Comparison of ENCODE assay signal across 10 cellular contexts in the genomic region with DNA sequence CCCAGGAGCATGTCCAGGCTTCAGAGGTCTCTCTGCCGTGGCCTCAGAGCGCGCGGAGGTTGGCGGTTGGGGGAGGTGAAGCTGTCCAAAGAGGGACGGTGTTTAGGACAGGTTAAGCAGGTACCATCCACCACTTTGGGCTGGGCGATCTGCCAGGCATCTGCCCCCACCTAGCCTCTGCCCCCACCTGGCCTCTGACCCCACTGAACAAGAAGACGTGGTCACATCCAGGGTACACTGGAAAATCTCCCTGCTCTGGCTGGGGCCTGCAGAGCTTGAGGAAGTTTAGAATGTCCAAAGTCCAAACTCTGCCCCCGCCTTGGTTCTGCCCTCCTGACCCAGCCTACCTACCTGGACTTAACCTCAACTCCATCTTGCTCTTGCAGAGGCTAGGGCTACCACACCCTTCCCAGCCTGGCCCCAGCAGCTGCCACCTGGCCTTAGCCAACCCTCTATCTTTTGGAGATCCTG. TPM values are rescaled to one million over a fixed set of nuclear protein-coding genes. Genes with fewer than 3 reads are reported as not detected.
DNase-seq lines count a peak whose midpoint lies in the region; ATAC-seq and TF ChIP-seq lines count a peak whose summit lies in the region.
"Had no signal": no experiment of that assay in that cellular context is flagged by ENCODE, and none has a peak within 500 bp of the region (broad histone marks: within the 10 kb centered on the region; RNA-seq: fewer than 3 reads in every experiment).

No MANE protein-coding gene starts in this region.

- DNase-seq in AG04449 (ENCODE audit: low read depth, low spot score) (no peak), RKO (ENCODE audit: low spot score) (no peak), AG08395 (ENCODE audit: low spot score) (no peak), NCI-H2029 treated with DMSO at 0.1 percent for 48 hours (lab: John Stamatoyannopoulos, UW) (no peak)
- DNase-seq in effector memory CD8-positive, alpha-beta T cell: no peak
- DNase-seq in natural killer cell treated with Interleukin-12 subunit alpha and Interleukin-12 subunit beta and Interleukin-15 and Interleukin-18, amount 100 ng/mL, for 72 hours (ENCODE audit: low spot score): no peak
- DNase-seq: NCI-H2081; stimulated activated CD8-positive, alpha-beta memory T cell treated with anti-CD3 and anti-CD28 coated beads, Interleukin-4, amount 100 ng/mL, for 48 hours had no signal

- peak overlapping the region; percentile 92 to 95 for H3K4me3 Mint-ChIP-seq in effector memory CD8-positive, alpha-beta T cell
- peak overlapping the region; percentile 88 for H3K4me3 Mint-ChIP-seq in natural killer cell treated with Interleukin-12 subunit alpha and Interleukin-12 subunit beta and Interleukin-15 and Interleukin-18, amount 100 ng/mL, for 72 hours

- TF ChIP-seq CTCF in AG04449 (IDR thresholded peaks at IDR 0.05; ENCODE audit: insufficient read depth, low read length, missing control alignments) (no peak), Loucy (conservative IDR thresholded peaks at IDR 0.05; ENCODE audit: low read length) (no peak)

- H3K4me3 ChIP-seq in AG04449 (ENCODE audit: low read depth, low read length) (peak overlapping the region; percentile 78), Loucy (ENCODE audit: low read length, poor library complexity, severe bottlenecking) (peak overlapping the region; percentile 85)

- H3K27me3 Mint-ChIP-seq in effector memory CD8-positive, alpha-beta T cell: peaks cover 0 to 9% of the 10 kb centered on the region in 2 donors
- peaks cover 11 to 14% of the 10 kb centered on the region in 2 donors for H3K27me3 Mint-ChIP-seq in natural killer cell treated with Interleukin-12 subunit alpha and Interleukin-12 subunit beta and Interleukin-15 and Interleukin-18, amount 100 ng/mL, for 72 hours

- H3K27ac Mint-ChIP-seq in effector memory CD8-positive, alpha-beta T cell: no peak overlapping the region
- peak overlapping the region in 1 of 2 donors; percentile 20 for H3K27ac Mint-ChIP-seq in natural killer cell treated with Interleukin-12 subunit alpha and Interleukin-12 subunit beta and Interleukin-15 and Interleukin-18, amount 100 ng/mL, for 72 hours

- H3K27me3 ChIP-seq in Loucy (ENCODE audit: insufficient read depth, low read length, poor library complexity, severe bottlenecking): no peaks in the 10 kb centered on the region

- peaks cover 5% of the 10 kb centered on the region for H4K20me1 ChIP-seq in Loucy (ENCODE audit: insufficient read depth, low read length, poor library complexity, severe bottlenecking)

- POLR2A ChIA-PET in AG04449 (lab: Yijun Ruan, JAX): interaction anchor here (0.6 to 3.4 kb wide), 2 partner anchors 30 to 1968 kb away, joined by 3 to 20 read pairs; no protein-coding TSS in a partner anchor

- peak overlapping the region; percentile 90 for H3K4me2 ChIP-seq in Loucy (ENCODE audit: low read depth, low read length, poor library complexity, severe bottlenecking)

- H3K9me3 Mint-ChIP-seq in effector memory CD8-positive, alpha-beta T cell: no peaks in the 10 kb centered on the region
- H3K9me3 Mint-ChIP-seq in natural killer cell treated with Interleukin-12 subunit alpha and Interleukin-12 subunit beta and Interleukin-15 and Interleukin-18, amount 100 ng/mL, for 72 hours: no peaks in the 10 kb centered on the region

- H3K4me1 Mint-ChIP-seq in effector memory CD8-positive, alpha-beta T cell (ENCODE audit: low read depth in 2 of 2): peaks cover 23 to 24% of the 10 kb centered on the region in 2 donors
- H3K4me1 Mint-ChIP-seq in natural killer cell treated with Interleukin-12 subunit alpha and Interleukin-12 subunit beta and Interleukin-15 and Interleukin-18, amount 100 ng/mL, for 72 hours (ENCODE audit: low read depth in 2 of 2): peaks cover 11 to 20% of the 10 kb centered on the region in 2 donors

- H3K9me3 ChIP-seq in Loucy (ENCODE audit: insufficient read depth, low read depth, low read length): no peaks in the 10 kb centered on the region

- H2AFZ ChIP-seq in Loucy (ENCODE audit: low read length): no peak overlapping the region

- no peaks in the 10 kb centered on the region for H3F3A ChIP-seq in Loucy (ENCODE audit: low read depth)

- H3K36me3 ChIP-seq in Loucy (ENCODE audit: insufficient read depth, low read length): no peaks in the 10 kb centered on the region

- no peaks in the 10 kb centered on the region for H3K9me2 ChIP-seq in Loucy (replicated peaks; ENCODE audit: low read depth, low read length)

- CTCF ChIA-PET in AG04449 (lab: Yijun Ruan, JAX): interaction anchor here (0.7 to 17.8 kb wide), 12 partner anchors 10 to 62 kb away, joined by 3 to 179 read pairs (median 10); partner anchors contain the start of genes DLX3 and PDK2

- H3K9ac ChIP-seq in Loucy (ENCODE audit: low read depth, low read length, poor library complexity, severe bottlenecking): peak overlapping the region; percentile 67

- peaks cover 13% of the 10 kb centered on the region; the same call in 1 of the 2 replicates for H3K79me2 ChIP-seq in Loucy (ENCODE audit: insufficient read depth, low read length)

- H3K4me1 ChIP-seq in Loucy (ENCODE audit: insufficient read depth, low read length, poor library complexity, severe bottlenecking): peaks cover 49% of the 10 kb centered on the region

- H3K36me3 Mint-ChIP-seq in effector memory CD8-positive, alpha-beta T cell (ENCODE audit: insufficient read depth): peaks cover 4% of the 10 kb centered on the region
- H3K36me3 Mint-ChIP-seq in natural killer cell treated with Interleukin-12 subunit alpha and Interleukin-12 subunit beta and Interleukin-15 and Interleukin-18, amount 100 ng/mL, for 72 hours: no peaks in the 10 kb centered on the region

- ATAC-seq in effector memory CD8-positive, alpha-beta T cell (replicated peaks): no peak
- no peak for ATAC-seq in natural killer cell treated with Interleukin-12 subunit alpha and Interleukin-12 subunit beta and Interleukin-15 and Interleukin-18, amount 100 ng/mL, for 72 hours
- ATAC-seq in GM19452 (IDR thresholded peaks at IDR 0.05; ENCODE audit: unreplicated experiment): no peak

RNA-seq across cellular contexts. Expression of gene ITGA3, which starts 1.6 kb away (rescaled TPM):
- 10 to 100 TPM; 13.7 to 13.9 TPM for total RNA-seq in natural killer cell treated with Interleukin-12 subunit alpha and Interleukin-12 subunit beta and Interleukin-15 and Interleukin-18, amount 100 ng/mL, for 72 hours

RNA-seq across cellular contexts. Expression of gene PDK2, which starts 37.6 kb away (rescaled TPM):
- 10 to 100 TPM; 11.8 to 13.7 TPM for total RNA-seq in natural killer cell treated with Interleukin-12 subunit alpha and Interleukin-12 subunit beta and Interleukin-15 and Interleukin-18, amount 100 ng/mL, for 72 hours
